1 cellular context compared by ENCODE assay signal in the genomic region with DNA sequence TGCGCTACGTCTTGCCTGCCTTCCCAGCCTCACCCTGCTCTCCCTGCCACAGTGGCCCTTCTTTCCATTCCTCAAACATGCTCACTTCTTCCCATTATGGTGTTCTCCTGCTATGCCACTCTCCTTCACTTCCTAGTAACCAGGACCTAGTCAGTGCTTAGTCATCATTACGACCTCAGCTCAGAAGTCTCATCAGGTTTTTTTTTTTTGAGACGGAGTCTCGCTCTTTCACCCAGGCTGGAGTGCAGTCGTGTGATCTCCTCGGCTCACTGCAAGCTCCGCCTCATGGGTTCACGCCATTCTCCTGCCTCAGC.
TF ChIP-seq lines count a peak whose summit lies in the region.

No MANE protein-coding gene starts in this region.

TF ChIP-seq in K562, 482 proteins besides CTCF, POLR2A, EP300 and RAD21 (continued from another document):
- TF ChIP-seq, protein P1, sequence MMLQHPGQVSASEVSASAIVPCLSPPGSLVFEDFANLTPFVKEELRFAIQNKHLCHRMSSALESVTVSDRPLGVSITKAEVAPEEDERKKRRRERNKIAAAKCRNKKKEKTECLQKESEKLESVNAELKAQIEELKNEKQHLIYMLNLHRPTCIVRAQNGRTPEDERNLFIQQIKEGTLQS (IDR thresholded peaks at IDR 0.05): peak; percentile 54
- TF ChIP-seq, protein P1 (CRISPR knock-in tag; conservative IDR thresholded peaks at IDR 0.05): no peak
- TF ChIP-seq, protein P2, sequence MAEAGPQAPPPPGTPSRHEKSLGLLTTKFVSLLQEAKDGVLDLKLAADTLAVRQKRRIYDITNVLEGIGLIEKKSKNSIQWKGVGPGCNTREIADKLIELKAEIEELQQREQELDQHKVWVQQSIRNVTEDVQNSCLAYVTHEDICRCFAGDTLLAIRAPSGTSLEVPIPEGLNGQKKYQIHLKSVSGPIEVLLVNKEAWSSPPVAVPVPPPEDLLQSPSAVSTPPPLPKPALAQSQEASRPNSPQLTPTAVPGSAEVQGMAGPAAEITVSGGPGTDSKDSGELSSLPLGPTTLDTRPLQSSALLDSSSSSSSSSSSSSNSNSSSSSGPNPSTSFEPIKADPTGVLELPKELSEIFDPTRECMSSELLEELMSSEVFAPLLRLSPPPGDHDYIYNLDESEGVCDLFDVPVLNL (CRISPR knock-in tag; IDR thresholded peaks at IDR 0.05; ENCODE audit: low read depth): no peak
